ENCODE assay signal across 8 cellular contexts in the genomic region with DNA sequence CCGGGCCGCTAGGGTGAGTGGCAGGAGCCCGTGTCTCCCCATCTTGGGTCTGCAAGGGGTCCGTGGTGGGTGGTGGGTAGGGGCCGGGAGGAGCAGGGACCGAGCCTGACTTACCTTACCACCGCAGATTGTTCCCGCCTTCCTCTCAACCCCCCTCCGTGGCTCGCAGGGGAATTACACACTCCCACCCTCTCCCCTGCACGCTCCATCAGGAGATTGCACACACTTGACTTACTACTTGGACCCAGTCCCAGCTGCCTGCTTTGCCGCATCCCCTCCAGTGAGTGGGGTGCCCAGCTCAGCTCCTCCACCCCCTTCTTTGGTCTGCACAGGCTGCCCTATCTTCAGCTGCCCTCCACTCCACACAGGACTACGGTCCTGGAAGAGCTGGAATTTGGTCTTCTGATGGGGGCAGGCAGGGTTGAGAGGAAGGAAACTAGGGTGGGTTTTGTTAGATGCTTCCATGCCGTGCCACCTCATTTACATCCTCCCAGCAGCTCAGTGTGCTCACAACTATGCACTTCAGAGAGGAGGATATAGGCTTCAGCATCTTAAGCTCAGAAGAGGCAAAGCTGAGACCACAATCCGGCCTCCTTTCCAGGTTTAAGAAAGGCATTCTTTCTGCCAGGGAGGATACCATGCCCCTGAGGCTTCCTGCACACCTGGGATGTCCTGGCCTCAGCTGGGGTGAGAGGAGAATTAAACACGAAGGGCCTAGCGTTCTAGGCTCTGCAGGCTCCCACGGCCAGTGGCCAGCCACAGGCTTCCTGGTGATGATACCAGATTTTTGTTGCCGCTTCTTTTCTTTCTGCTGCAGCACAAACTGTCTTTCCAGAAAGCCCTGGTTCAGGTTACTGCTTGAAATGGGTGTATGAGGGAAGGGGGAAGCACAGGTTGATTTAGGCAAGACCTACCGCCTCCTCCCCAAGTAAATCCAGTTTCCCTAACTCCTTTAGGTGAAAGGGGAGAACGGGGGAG. TPM values are rescaled to one million over a fixed set of nuclear protein-coding genes. Genes with fewer than 3 reads are reported as not detected.
DNase-seq lines count a peak whose midpoint lies in the region; ATAC-seq and TF ChIP-seq lines count a peak whose summit lies in the region.

No MANE protein-coding gene starts in this region.

- peaks cover 10% of the 10 kb centered on the region for H3F3A ChIP-seq in SU-DHL-6 (ENCODE audit: insufficient read depth)

- H2AFZ ChIP-seq in SU-DHL-6 (ENCODE audit: low read depth, low read length, severe bottlenecking) (no peak overlapping the region), hepatocyte (no peak overlapping the region)

- no peaks in the 10 kb centered on the region for H3K27me3 Mint-ChIP-seq in stimulated activated memory B cell treated with anti-CD40 and anti-IgM and Interleukin-4, amounts not matched to agents 10 μg/mL and 1 μg/mL and 100 μg/mL, for 72 hours

- H3K9me2 ChIP-seq in SU-DHL-6 (replicated peaks; ENCODE audit: insufficient read depth, low read length) = no peaks in the 10 kb centered on the region
- no peaks in the 10 kb centered on the region for H3K9me2 ChIP-seq in hepatocyte (replicated peaks; ENCODE audit: insufficient read depth)

- H4K20me1 ChIP-seq in SU-DHL-6 (ENCODE audit: low read depth, low read length) (no peaks in the 10 kb centered on the region), hepatocyte (ENCODE audit: insufficient read depth, poor library complexity, severe bottlenecking) (no peaks in the 10 kb centered on the region)

- H3K79me2 ChIP-seq in SU-DHL-6 (ENCODE audit: insufficient read depth, low read length) (no peaks in the 10 kb centered on the region), hepatocyte (no peaks in the 10 kb centered on the region)

- peak overlapping the region; percentile 59 for H3K27ac Mint-ChIP-seq in stimulated activated memory B cell treated with anti-CD40 and anti-IgM and Interleukin-4, amounts not matched to agents 10 μg/mL and 1 μg/mL and 100 μg/mL, for 72 hours

- H3K9me3 Mint-ChIP-seq in stimulated activated memory B cell treated with anti-CD40 and anti-IgM and Interleukin-4, amounts not matched to agents 10 μg/mL and 1 μg/mL and 100 μg/mL, for 72 hours = no peaks in the 10 kb centered on the region

- H3K36me3 ChIP-seq in SU-DHL-6 (ENCODE audit: low read length) = no peaks in the 10 kb centered on the region
- no peaks in the 10 kb centered on the region for H3K36me3 ChIP-seq in hepatocyte (replicated peaks; ENCODE audit: insufficient read depth, low read depth)

- H3K36me3 Mint-ChIP-seq in stimulated activated memory B cell treated with anti-CD40 and anti-IgM and Interleukin-4, amounts not matched to agents 10 μg/mL and 1 μg/mL and 100 μg/mL, for 72 hours = peaks cover 5% of the 10 kb centered on the region

- H3K4me1 ChIP-seq in hepatocyte (ENCODE audit: insufficient read depth) = peaks cover 14% of the 10 kb centered on the region

- H3K9ac ChIP-seq in SU-DHL-6 (ENCODE audit: low read length) = peak overlapping the region; percentile 4; the same call in 1 of the 2 replicates

- H3K4me1 Mint-ChIP-seq in stimulated activated memory B cell treated with anti-CD40 and anti-IgM and Interleukin-4, amounts not matched to agents 10 μg/mL and 1 μg/mL and 100 μg/mL, for 72 hours = peaks cover 75% of the 10 kb centered on the region

- DNase-seq in NCI-H1417 (lab: John Stamatoyannopoulos, UW) (peak; percentile 12 to 69 (median 66)), NCI-H1417 treated with DMSO at 0.1 percent for 48 hours (lab: John Stamatoyannopoulos, UW) (no peak), hepatocyte (ENCODE audit: low spot score) (peak; percentile 44), mucosa of gallbladder (ENCODE audit: low spot score) (no peak), NCI-H146 (lab: John Stamatoyannopoulos, UW) (no peak), HuH-7 (ENCODE audit: low spot score) (no peak)

- H3K4me3 ChIP-seq in SU-DHL-6 (ENCODE audit: insufficient read depth, low read length, poor library complexity, severe bottlenecking) = peak overlapping the region; percentile 21
- H3K4me3 ChIP-seq in hepatocyte = no peak overlapping the region

- no peak overlapping the region for H3K27ac ChIP-seq in SU-DHL-6 (ENCODE audit: low read depth, low read length)
- no peak overlapping the region for H3K27ac ChIP-seq in hepatocyte

- H3K4me3 Mint-ChIP-seq in stimulated activated memory B cell treated with anti-CD40 and anti-IgM and Interleukin-4, amounts not matched to agents 10 μg/mL and 1 μg/mL and 100 μg/mL, for 72 hours = peak overlapping the region; percentile 78

- no peaks in the 10 kb centered on the region for H3K9me3 ChIP-seq in SU-DHL-6 (ENCODE audit: insufficient read depth, low read length)
- H3K9me3 ChIP-seq in hepatocyte (ENCODE audit: low read depth) = no peaks in the 10 kb centered on the region

- TF ChIP-seq CTCF in SU-DHL-6 (IDR thresholded peaks at IDR 0.05; ENCODE audit: insufficient read depth, low read length, poor library complexity, severe bottlenecking) (no peak), hepatocyte (IDR thresholded peaks at IDR 0.05; ENCODE audit: poor library complexity) (peak; percentile 8)

- H3K27me3 ChIP-seq in SU-DHL-6 (ENCODE audit: low read length) (no peaks in the 10 kb centered on the region), hepatocyte (peaks cover 39% of the 10 kb centered on the region)

- H3K4me2 ChIP-seq in SU-DHL-6 (ENCODE audit: low read depth, low read length, poor library complexity, severe bottlenecking) (peak overlapping the region; percentile 69), hepatocyte (peak overlapping the region; percentile 99)

- ATAC-seq in stimulated activated memory B cell treated with anti-CD40 and anti-IgM and Interleukin-4, amounts not matched to agents 10 μg/mL and 1 μg/mL and 100 μg/mL, for 72 hours = no peak

- WGBS in hepatocyte (ENCODE audit: low lambda C conversion rate, missing lambda C conversion rate) = 45% methylated on average over 18 of the region's 21 CpGs

RNA-seq across cellular contexts. Expression of gene KCNC4, which starts 2.3 kb away (rescaled TPM):
- total RNA-seq in hepatocyte (1.3 and 2.1 TPM in 2 replicates), mucosa of gallbladder (25.5 TPM)
- polyA plus RNA-seq in hepatocyte = 4.6 and 4.8 TPM in 2 replicates

Comparison
In these comparisons a context has a peak if more than half of its experiments do, and no peak if none do; other contexts are left out.
1. DNase-seq: peak in NCI-H1417 (3 of 3) and hepatocyte (single experiment); none in NCI-H1417 treated with DMSO at 0.1 percent for 48 hours (single experiment), mucosa of gallbladder (single experiment), NCI-H146 (single experiment) and HuH-7 (single experiment).